In the genomic region with DNA sequence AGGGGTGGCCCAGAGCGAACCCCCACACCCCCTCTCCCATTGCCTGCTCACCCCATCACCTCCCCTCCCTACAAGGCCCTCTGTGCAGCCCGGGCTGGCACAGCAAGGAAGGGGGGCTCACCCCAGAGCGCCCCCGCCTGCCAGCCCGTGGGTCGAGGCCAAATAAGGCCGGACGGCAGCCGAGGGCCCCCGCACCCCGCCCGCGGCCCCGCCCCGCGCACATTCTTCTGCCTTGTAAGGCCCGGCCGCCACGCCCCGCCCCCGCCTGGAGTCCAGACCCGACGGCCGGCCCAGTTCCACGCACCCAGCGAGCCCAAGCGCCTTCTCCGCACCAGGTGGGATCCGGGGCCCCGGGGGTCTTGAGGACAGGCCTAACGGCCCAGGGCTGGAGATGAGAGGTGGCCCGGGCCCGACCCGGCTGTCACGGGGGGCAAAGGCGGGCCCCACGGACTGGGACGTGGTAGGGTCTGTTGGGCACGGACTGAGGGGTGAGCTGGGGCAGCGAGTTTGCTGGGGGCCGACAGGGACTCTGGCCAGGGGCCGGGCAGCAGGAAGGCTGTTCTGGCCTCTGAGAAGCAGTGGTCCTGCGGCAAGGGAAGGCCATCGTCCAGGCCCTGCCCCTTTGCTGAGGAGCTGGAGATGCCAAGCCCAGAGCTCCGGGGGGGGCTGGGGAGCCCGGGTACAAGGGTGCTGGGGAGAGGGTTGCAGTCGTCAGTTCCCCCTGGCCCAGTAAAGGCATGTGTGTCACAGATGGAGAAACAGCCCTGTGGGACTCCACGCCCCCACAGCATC, we compare ENCODE assay signal across 7 cellular contexts. TPM values are rescaled to one million over a fixed set of nuclear protein-coding genes. Genes with fewer than 3 reads are reported as not detected.
DNase-seq lines count a peak whose midpoint lies in the region; ATAC-seq, FAIRE-seq and TF ChIP-seq lines count a peak whose summit lies in the region.

A gene (plus strand): TSS at position 293 of the 792 bp plus-strand sequence. CDS start 3,366 bp downstream, outside the sequence.

- DNase-seq in HFFc6, result peak; percentile 64
- peak; percentile 53 for DNase-seq in astrocyte (ENCODE audit: low read depth)
- DNase-seq in hepatic stellate cell (ENCODE audit: low spot score), result peak; percentile 91
- DNase-seq in renal cortical epithelial cell (ENCODE audit: low read depth), result peak; percentile 16
- DNase-seq in NCI-H526 treated with DMSO at 0.1 percent for 48 hours (lab: John Stamatoyannopoulos, UW), result no peak

- H3K4me3 Mint-ChIP-seq in HFFc6, result peak within 1 kb of the TSS; percentile 93
- peak within 1 kb of the TSS; percentile 88 for H3K4me3 Mint-ChIP-seq in astrocyte (ENCODE audit: unreplicated experiment)

- ATAC-seq in HG02623 (IDR thresholded peaks at IDR 0.05; ENCODE audit: unreplicated experiment) (no peak), HG03095 (IDR thresholded peaks at IDR 0.05; ENCODE audit: unreplicated experiment) (no peak)

- no peaks in the 10 kb centered on the region for H3K9me3 ChIP-seq in astrocyte (ENCODE audit: insufficient read depth, low read depth, low read length)

- peak within 1 kb of the TSS; percentile 99 for H3K4me2 ChIP-seq in astrocyte (ENCODE audit: low read length)

- H3K36me3 Mint-ChIP-seq in HFFc6 (ENCODE audit: low read depth), result peaks cover 22% of the 10 kb centered on the region
- H3K36me3 Mint-ChIP-seq in astrocyte (ENCODE audit: low read depth, unreplicated experiment), result peaks cover 13% of the 10 kb centered on the region

- peak within 1 kb of the TSS; percentile 71 for H2AFZ ChIP-seq in astrocyte (ENCODE audit: low read depth, low read length)

- H3K27ac ChIP-seq in astrocyte (ENCODE audit: low read depth, low read length), result peak within 1 kb of the TSS; percentile 75

- no peak for TF ChIP-seq CTCF in HFFc6 (IDR thresholded peaks at IDR 0.05)
- no peak for TF ChIP-seq CTCF in astrocyte (IDR thresholded peaks at IDR 0.05; ENCODE audit: insufficient read depth, low read depth, low read length)

- H3K27ac Mint-ChIP-seq in HFFc6, result peak within 1 kb of the TSS; percentile 90
- H3K27ac Mint-ChIP-seq in astrocyte (ENCODE audit: unreplicated experiment), result peak within 1 kb of the TSS; percentile 66

- H3K9me3 Mint-ChIP-seq in HFFc6 (no peaks in the 10 kb centered on the region), astrocyte (ENCODE audit: unreplicated experiment) (no peaks in the 10 kb centered on the region)

- no peak for FAIRE-seq in astrocyte (lab: Jason Lieb, UNC)

- H3K4me1 Mint-ChIP-seq in HFFc6 (ENCODE audit: low read depth) (peaks cover 48% of the 10 kb centered on the region), astrocyte (ENCODE audit: low read depth, unreplicated experiment) (peaks cover 36% of the 10 kb centered on the region)

- H3K27me3 Mint-ChIP-seq in HFFc6 (ENCODE audit: insufficient read depth), result peaks cover 1% of the 10 kb centered on the region; the same call in 1 of the 2 replicates
- H3K27me3 Mint-ChIP-seq in astrocyte (ENCODE audit: low read depth, unreplicated experiment), result no peaks in the 10 kb centered on the region

- peaks cover 40% of the 10 kb centered on the region for H3K4me1 ChIP-seq in astrocyte (ENCODE audit: insufficient read depth, low read length)

- peak within 1 kb of the TSS; percentile 86 for H3K4me3 ChIP-seq in astrocyte (ENCODE audit: insufficient read depth, low read depth, low read length)

- peaks cover 6% of the 10 kb centered on the region for H3K36me3 ChIP-seq in astrocyte (ENCODE audit: insufficient read depth, low read length)

- peaks cover 57% of the 10 kb centered on the region for H3K79me2 ChIP-seq in astrocyte (ENCODE audit: insufficient read depth, low read length)

- no peaks in the 10 kb centered on the region for H3K27me3 ChIP-seq in astrocyte (ENCODE audit: insufficient read depth, low read length)

- H4K20me1 ChIP-seq in astrocyte (ENCODE audit: insufficient read depth, low read length), result peaks cover 49% of the 10 kb centered on the region

- H3K9ac ChIP-seq in astrocyte (ENCODE audit: low read length), result peak within 1 kb of the TSS; percentile 96

RNA-seq across cellular contexts. Expression of the gene that starts here (rescaled TPM):
- 1,000 to 10,000 TPM; 1,181 to 1,631 (median 1,227) TPM for total RNA-seq in HFFc6 (2021; fragmentation: NEBNext Ultra II Directional; extraction: Animal tissue kit (Norgen Biotek cat#: 25700))
- total RNA-seq in astrocyte, result 1,166 and 1,247 TPM in 2 replicates
- 1.6 and 3.5 TPM in 2 replicates for total RNA-seq in renal cortical epithelial cell

Comparison
In these comparisons a context has a peak if more than half of its experiments do, and no peak if none do; other contexts are left out.
1. RNA of the gene that starts here (total RNA-seq): 1,166 to 1,247 TPM in astrocyte and 1,181 to 1,631 TPM in HFFc6; 1.6 to 3.5 TPM in renal cortical epithelial cell; every median in the first group is over 100 times any median in the second.